ENCODE assay signal across 8 cellular contexts in the genomic region with DNA sequence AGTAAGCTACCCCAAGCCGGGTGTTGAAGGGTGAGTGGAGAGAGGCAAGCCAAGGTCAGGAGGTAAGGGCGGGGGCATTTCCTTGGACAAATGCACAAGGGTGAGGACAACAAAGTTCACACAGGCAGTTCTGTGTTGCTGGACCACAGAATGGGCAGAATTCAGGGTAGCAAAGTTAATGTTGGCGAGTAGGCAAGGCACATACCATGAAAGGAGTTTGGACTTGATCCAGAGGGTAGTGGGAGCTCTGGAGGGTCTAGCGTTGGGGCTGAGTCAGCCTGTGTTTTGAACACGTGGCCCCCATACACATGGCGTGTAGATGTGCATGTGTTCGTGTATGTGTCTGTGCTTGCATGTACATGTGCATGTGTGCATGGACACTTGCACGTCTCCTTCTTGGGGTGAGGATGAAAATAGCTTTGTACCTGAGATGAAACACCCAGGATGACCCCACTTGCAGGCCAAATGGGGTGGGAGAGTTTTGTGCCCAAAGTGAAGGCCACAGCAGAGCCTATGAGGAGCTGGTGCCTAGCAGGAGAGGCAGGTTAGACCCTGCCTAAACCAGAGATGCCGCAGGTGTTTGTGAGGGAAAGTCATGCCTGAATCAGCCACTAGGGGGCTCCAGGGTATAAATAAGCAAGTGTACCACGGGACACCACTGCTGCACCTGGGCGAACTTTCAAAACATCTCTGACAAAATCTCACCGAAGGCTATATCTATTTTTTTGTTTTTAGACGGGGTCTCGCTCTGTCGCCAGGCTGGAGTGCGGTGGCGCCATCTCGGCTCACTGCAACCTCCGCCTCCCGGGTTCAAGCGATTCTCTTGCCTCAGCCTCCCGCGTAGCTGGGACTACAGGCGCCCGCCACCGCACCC. TPM values are rescaled to one million over a fixed set of nuclear protein-coding genes. Genes with fewer than 3 reads are reported as not detected.
DNase-seq lines count a peak whose midpoint lies in the region; ATAC-seq and TF ChIP-seq lines count a peak whose summit lies in the region.

No MANE protein-coding gene starts in this region.

- no peak for ATAC-seq in HG02973 (IDR thresholded peaks at IDR 0.05; ENCODE audit: unreplicated experiment)

- H3K27ac ChIP-seq in VCaP: no peak overlapping the region

- H3K9me3 Mint-ChIP-seq in brain: no peaks in the 10 kb centered on the region

- H3K27me3 ChIP-seq in H7 (ENCODE audit: control insufficient read depth, insufficient read depth, low read length): no peaks in the 10 kb centered on the region

- in situ Hi-C loops in Caki2 (cut with HindIII; ENCODE audit: low pct_unique_long_range_greater_than_20kb, low sequenced_read_pairs): no loop called here

- H3K4me3 ChIP-seq in H7 (ENCODE audit: insufficient read depth, low read depth, low read length): no peak overlapping the region

- H3K4me3 Mint-ChIP-seq in brain: peak overlapping the region in 1 of 5 experiments; percentile 75

- H3K36me3 ChIP-seq in H7 (replicated peaks; ENCODE audit: control insufficient read depth, insufficient read depth, low read length): no peaks in the 10 kb centered on the region; the same call in 1 of the 2 replicates

- H3K36me3 Mint-ChIP-seq in brain: peaks cover 4% of the 10 kb centered on the region

- H3K27me3 Mint-ChIP-seq in brain: no peaks in the 10 kb centered on the region

- TF ChIP-seq CTCF in VCaP (conservative IDR thresholded peaks at IDR 0.05) (peak; percentile 94), brain (conservative IDR thresholded peaks at IDR 0.05) (peak; percentile 76 to 86)

- peak overlapping the region in 4 of 5 experiments; percentile 38 to 92 (median 62) for H3K27ac Mint-ChIP-seq in brain

- DNase-seq in Caki2 (ENCODE audit: low read depth): peak; percentile 36
- peak; percentile 95 for DNase-seq in H7
- DNase-seq in NCI-H2029 (lab: John Stamatoyannopoulos, UW): peak; percentile 48
- DNase-seq in islet precursor cell: peak; percentile 87
- peak; percentile 87 to 89 for DNase-seq in stimulated activated CD4-positive, alpha-beta T cell treated with anti-CD3 and anti-CD28 coated beads, Interleukin-2, amount 100 ng/mL, for 24 hours

- H3K4me1 Mint-ChIP-seq in brain: peaks cover 41% of the 10 kb centered on the region

RNA-seq across cellular contexts. Expression of a gene that starts 21.8 kb away (rescaled TPM):
- total RNA-seq in Caki2 (2014; rRNA removed; shearing (Covaris generic); ENCODE audit: low replicate concordance): 34.8 and 43.2 TPM in 2 replicates
- total RNA-seq in H7 (2014; rRNA removed; shearing (Covaris generic)): 44.7 and 48.9 TPM in 2 replicates
- 43.3 TPM for polyA plus RNA-seq in brain (ENCODE audit: insufficient read depth, low read depth, low replicate concordance)

Comparison
In these comparisons a context has a peak if more than half of its experiments do, and no peak if none do; other contexts are left out.
1. DNase-seq: peak in every context shown above with its lines; median percentile 95 in H7; 88 in stimulated activated CD4-positive, alpha-beta T cell treated with anti-CD3 and anti-CD28 coated beads, Interleukin-2, amount 100 ng/mL, for 24 hours; 87 in islet precursor cell; 48 in NCI-H2029; 36 in Caki2.